ENCODE assay signal across 18 cellular contexts in the genomic region with DNA sequence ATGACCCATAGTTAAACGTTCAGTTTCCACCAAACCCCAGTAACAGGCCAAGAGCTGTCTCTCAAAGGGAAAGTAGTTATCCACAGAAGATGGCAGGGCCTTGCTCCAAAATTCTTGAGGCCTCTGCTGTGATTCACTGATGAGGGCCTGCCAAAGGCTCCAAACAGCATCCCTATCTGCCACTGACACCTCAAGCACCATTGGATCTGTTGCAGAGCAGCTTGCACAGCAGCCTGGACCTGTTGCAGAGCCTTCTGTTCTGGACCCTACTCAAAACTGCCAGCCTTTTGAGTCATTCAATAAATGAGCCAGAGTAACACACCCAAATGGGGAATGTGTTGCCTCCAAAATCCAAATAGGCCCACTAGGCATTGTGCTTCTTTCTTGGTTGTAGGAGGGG.
"Had no signal": no experiment of that assay in that cellular context is flagged by ENCODE, and none has a peak within 500 bp of the region (broad histone marks: within the 10 kb centered on the region; RNA-seq: fewer than 3 reads in every experiment).

No MANE protein-coding gene starts in this region.

- H3K27me3 Mint-ChIP-seq: activated CD4-positive, alpha-beta T cell treated with anti-CD3 and anti-CD28 coated beads, Interleukin-2, amount 10 ng/mL, durations not matched to agents 24 days and 14 days; natural killer cell treated with Interleukin-12 subunit alpha and Interleukin-12 subunit beta and Interleukin-15 and Interleukin-18, amount 100 ng/mL, for 72 hours; stimulated activated naive B cell treated with anti-CD40 and anti-IgM and Interleukin-4, amounts not matched to agents 10 μg/mL and 1 μg/mL and 100 μg/mL, for 72 hours had no signal

- H3K4me1 Mint-ChIP-seq: activated CD4-positive, alpha-beta T cell treated with anti-CD3 and anti-CD28 coated beads, Interleukin-2, amount 10 ng/mL, durations not matched to agents 24 days and 14 days had no signal

- H3K4me3 Mint-ChIP-seq: activated CD4-positive, alpha-beta T cell treated with anti-CD3 and anti-CD28 coated beads, Interleukin-2, amount 10 ng/mL, durations not matched to agents 24 days and 14 days; activated CD8-positive, alpha-beta T cell treated with anti-CD3 and anti-CD28 coated beads, Interleukin-2, amount 10 ng/mL, durations not matched to agents 7 days and 5 days; natural killer cell treated with Interleukin-12 subunit alpha and Interleukin-12 subunit beta and Interleukin-15 and Interleukin-18, amount 100 ng/mL, for 72 hours; stimulated activated naive B cell treated with anti-CD40 and anti-IgM and Interleukin-4, amounts not matched to agents 10 μg/mL and 1 μg/mL and 100 μg/mL, for 72 hours had no signal

- H3K9me3 Mint-ChIP-seq: activated CD4-positive, alpha-beta T cell treated with anti-CD3 and anti-CD28 coated beads, Interleukin-2, amount 10 ng/mL, durations not matched to agents 24 days and 14 days had no signal

- ATAC-seq: activated CD8-positive, alpha-beta T cell treated with anti-CD3 and anti-CD28 coated beads, Interleukin-2, amount 10 ng/mL, durations not matched to agents 7 days and 5 days; left lobe of liver; natural killer cell treated with Interleukin-12 subunit alpha and Interleukin-12 subunit beta and Interleukin-15 and Interleukin-18, amount 100 ng/mL, for 72 hours; pancreas; upper lobe of right lung had no signal

- H3K27ac Mint-ChIP-seq: activated CD4-positive, alpha-beta T cell treated with anti-CD3 and anti-CD28 coated beads, Interleukin-2, amount 10 ng/mL, durations not matched to agents 24 days and 14 days; activated CD8-positive, alpha-beta T cell treated with anti-CD3 and anti-CD28 coated beads, Interleukin-2, amount 10 ng/mL, durations not matched to agents 7 days and 5 days; natural killer cell treated with Interleukin-12 subunit alpha and Interleukin-12 subunit beta and Interleukin-15 and Interleukin-18, amount 100 ng/mL, for 72 hours; stimulated activated naive B cell treated with anti-CD40 and anti-IgM and Interleukin-4, amounts not matched to agents 10 μg/mL and 1 μg/mL and 100 μg/mL, for 72 hours had no signal

- H3K4me3 ChIP-seq: coronary artery, lung, pancreas, upper lobe of right lung had no signal

- H3K36me3 Mint-ChIP-seq: natural killer cell treated with Interleukin-12 subunit alpha and Interleukin-12 subunit beta and Interleukin-15 and Interleukin-18, amount 100 ng/mL, for 72 hours; stimulated activated naive B cell treated with anti-CD40 and anti-IgM and Interleukin-4, amounts not matched to agents 10 μg/mL and 1 μg/mL and 100 μg/mL, for 72 hours had no signal

- DNase-seq: activated CD4-positive, alpha-beta T cell treated with anti-CD3 and anti-CD28 coated beads, Interleukin-2, amount 10 ng/mL, durations not matched to agents 24 days and 14 days; activated CD8-positive, alpha-beta memory T cell treated with anti-CD3 and anti-CD28 coated beads, Interleukin-2, amount 50 U/mL, for 4 hours; activated CD8-positive, alpha-beta T cell treated with anti-CD3 and anti-CD28 coated beads, Interleukin-2, amount 10 ng/mL, durations not matched to agents 7 days and 5 days; activated effector memory CD4-positive, alpha-beta T cell treated with anti-CD3 and anti-CD28 coated beads, Interleukin-2, amount 50 U/mL, for 16 hours; activated naive CD4-positive, alpha-beta T cell treated with anti-CD3 and anti-CD28 coated beads, Interleukin-2, amount 50 U/mL, for 16 hours; activated T-cell treated with anti-CD3 and anti-CD28 coated beads, Interleukin-2, amount 50 U/mL, for 48 hours; aorta; erythroblast; pancreas; retina; T-helper 1 cell; T-helper 9 cell; upper lobe of right lung had no signal
